20 cellular contexts compared by ENCODE assay signal in the genomic region with DNA sequence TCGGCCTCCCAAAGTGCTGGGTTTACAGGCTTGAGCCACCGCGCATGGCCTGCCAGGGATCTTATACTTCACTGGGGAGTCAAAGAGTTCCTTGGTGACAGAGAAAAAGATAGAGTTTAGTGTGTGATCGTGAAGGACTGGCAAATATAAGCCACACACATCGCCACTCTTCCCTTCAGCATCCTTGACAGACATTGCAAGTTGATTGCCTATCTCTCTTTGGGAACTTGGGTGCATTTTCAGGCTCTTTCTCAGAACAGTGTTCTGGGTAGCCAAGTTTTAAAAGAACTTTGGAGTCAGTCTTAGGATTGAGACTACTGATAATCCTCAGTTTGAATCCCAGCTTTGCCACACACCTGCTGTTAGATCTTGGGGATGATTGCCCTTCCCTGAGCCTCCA. TPM values are rescaled to one million over a fixed set of nuclear protein-coding genes. Genes with fewer than 3 reads are reported as not detected.
DNase-seq lines count a peak whose midpoint lies in the region; ATAC-seq, FAIRE-seq and TF ChIP-seq lines count a peak whose summit lies in the region.
"Had no signal": no experiment of that assay in that cellular context is flagged by ENCODE, and none has a peak within 500 bp of the region (broad histone marks: within the 10 kb centered on the region; RNA-seq: fewer than 3 reads in every experiment).

No MANE protein-coding gene starts in this region.

- no peak for TF ChIP-seq CTCF in K562 (IDR thresholded peaks at IDR 0.05 in 2 of 3, conservative IDR thresholded peaks at IDR 0.05 in 1 of 3; ENCODE audit: insufficient read depth in 2 of 3, low read depth in 1 of 3, low read length in 3 of 3)

- peaks cover 34% of the 10 kb centered on the region for H3K36me3 Mint-ChIP-seq in T-helper 2 cell treated with Interferon-gamma antibody and Interleukin-4, amounts not matched to agents 5 μg/mL and 100 μg/mL, for 36 hours (ENCODE audit: low read depth)
- H3K36me3 Mint-ChIP-seq in CD4-positive, alpha-beta memory T cell = peaks cover 31 to 45% of the 10 kb centered on the region in 2 donors
- peaks cover 65% of the 10 kb centered on the region for H3K36me3 Mint-ChIP-seq in stimulated activated effector memory CD8-positive, alpha-beta T cell treated with anti-CD3 and anti-CD28 coated beads, Interleukin-12 subunit alpha, Interleukin-12 subunit beta, amount 100 ng/mL, for 72 hours

- BruUV-seq in K562 (replicated peaks; lab: Mats Ljungman, UMichigan) = no TSS peak

- peaks cover 24% of the 10 kb centered on the region for H3K36me3 ChIP-seq in CD4-positive, alpha-beta memory T cell (ENCODE audit: insufficient read depth, low read length)
- H3K36me3 ChIP-seq in K562 (ENCODE audit: control insufficient read depth, insufficient read depth, low read length) = peaks cover 6% of the 10 kb centered on the region; the same call in 1 of the 3 replicates

- H3K79me2 ChIP-seq in K562 (ENCODE audit: control insufficient read depth, insufficient read depth, low read length) = peaks cover 31% of the 10 kb centered on the region

- peak overlapping the region; percentile 5 for H3K27ac Mint-ChIP-seq in T-helper 2 cell treated with Interferon-gamma antibody and Interleukin-4, amounts not matched to agents 5 μg/mL and 100 μg/mL, for 36 hours
- H3K27ac Mint-ChIP-seq in CD4-positive, alpha-beta memory T cell = peak overlapping the region in 6 of 7 donors; percentile 29 to 77 (median 60)
- peak overlapping the region; percentile 81 for H3K27ac Mint-ChIP-seq in stimulated activated effector memory CD8-positive, alpha-beta T cell treated with anti-CD3 and anti-CD28 coated beads, Interleukin-12 subunit alpha, Interleukin-12 subunit beta, amount 100 ng/mL, for 72 hours
- H3K27ac Mint-ChIP-seq: GM23338 had no signal

- in situ Hi-C loops in K562 (cut with MboI) = no loop called here

- DNase-seq in T-helper 2 cell treated with Interferon-gamma antibody and Interleukin-4, amounts not matched to agents 5 μg/mL and 100 μg/mL, for 36 hours (ENCODE audit: low spot score) = no peak
- no peak for DNase-seq in T-helper 2 cell
- no peak for DNase-seq in CD4-positive, alpha-beta memory T cell
- no peak for DNase-seq in K562 (ENCODE audit: extremely low read depth in 1 of 4, low spot score in 3 of 4)
- DNase-seq in stimulated activated effector memory CD8-positive, alpha-beta T cell treated with anti-CD3 and anti-CD28 coated beads, Interleukin-12 subunit alpha, Interleukin-12 subunit beta, amount 100 ng/mL, for 72 hours (ENCODE audit: low spot score in 2 of 2) = no peak
- no peak for DNase-seq in NCI-H510A (lab: John Stamatoyannopoulos, UW)
- no peak for DNase-seq in kidney tubule cell (ENCODE audit: low spot score)
- no peak for DNase-seq in mucosa of gallbladder (ENCODE audit: low spot score)
- DNase-seq: GF-D8, NCI-H1436 treated with DMSO at 0.1 percent for 48 hours, NCI-H2081, NCI-H226, NCI-H774, Peyer's patch, SHP77 had no signal

- peaks cover 63% of the 10 kb centered on the region for H3K4me1 ChIP-seq in CD4-positive, alpha-beta memory T cell (ENCODE audit: insufficient read depth, low read length)
- H3K4me1 ChIP-seq in K562 (replicated peaks in 1 of 2; ENCODE audit: control insufficient read depth in 2 of 2, insufficient read depth in 2 of 2, low read length in 2 of 2) = peaks cover 10 to 19% of the 10 kb centered on the region in 2 experiments; a peak in 4 of 5 replicates

- H3K4me3 Mint-ChIP-seq in T-helper 2 cell treated with Interferon-gamma antibody and Interleukin-4, amounts not matched to agents 5 μg/mL and 100 μg/mL, for 36 hours = no peak overlapping the region
- no peak overlapping the region for H3K4me3 Mint-ChIP-seq in CD4-positive, alpha-beta memory T cell
- H3K4me3 Mint-ChIP-seq in stimulated activated effector memory CD8-positive, alpha-beta T cell treated with anti-CD3 and anti-CD28 coated beads, Interleukin-12 subunit alpha, Interleukin-12 subunit beta, amount 100 ng/mL, for 72 hours = no peak overlapping the region
- H3K4me3 Mint-ChIP-seq: GM23338 had no signal

- FAIRE-seq in K562 (lab: Jason Lieb, UNC) = no peak
- FAIRE-seq: A549, D721Med had no signal

- no peak overlapping the region for H3K4me2 ChIP-seq in K562 (ENCODE audit: insufficient read depth, low read length)
- H3K4me2 ChIP-seq: A549, GM23338 had no signal

- no peak overlapping the region for H3K9ac ChIP-seq in K562 (ENCODE audit: insufficient read depth in 1 of 2, low read depth in 2 of 2, low read length in 2 of 2)

- H3K4me1 Mint-ChIP-seq in T-helper 2 cell treated with Interferon-gamma antibody and Interleukin-4, amounts not matched to agents 5 μg/mL and 100 μg/mL, for 36 hours (ENCODE audit: low read depth) = peaks cover 43% of the 10 kb centered on the region
- H3K4me1 Mint-ChIP-seq in CD4-positive, alpha-beta memory T cell = peaks cover 57 to 77% (median 67%) of the 10 kb centered on the region in 4 donors
- H3K4me1 Mint-ChIP-seq in stimulated activated effector memory CD8-positive, alpha-beta T cell treated with anti-CD3 and anti-CD28 coated beads, Interleukin-12 subunit alpha, Interleukin-12 subunit beta, amount 100 ng/mL, for 72 hours = peaks cover 75% of the 10 kb centered on the region

- H3K9me3 ChIP-seq in CD4-positive, alpha-beta memory T cell (ENCODE audit: control insufficient read depth in 1 of 2, low read length in 2 of 2) = no peaks in the 10 kb centered on the region
- H3K9me3 ChIP-seq in K562 (replicated peaks; ENCODE audit: control insufficient read depth, insufficient read depth, low read depth, low read length) = no peaks in the 10 kb centered on the region
- H3K9me3 ChIP-seq: Peyer's patch had no signal

- POLR2A ChIA-PET in CD4-positive, alpha-beta memory T cell (lab: Charles Lee; ENCODE audit: partially characterized antibody) = interaction anchor here (1.6 kb wide), 1 partner anchor 193 kb away, joined by 5 read pairs; a partner anchor contains a TSS
- POLR2A ChIA-PET in K562 (lab: Yijun Ruan, JAX) = no interaction called here

- WGBS in K562 (ENCODE audit: insufficient coverage, low coverage, missing lambda C conversion rate) = 76% methylated on average over 4 of the region's 5 CpGs

- H3K27me3 Mint-ChIP-seq in T-helper 2 cell treated with Interferon-gamma antibody and Interleukin-4, amounts not matched to agents 5 μg/mL and 100 μg/mL, for 36 hours (ENCODE audit: low read depth) = no peaks in the 10 kb centered on the region
- H3K27me3 Mint-ChIP-seq in CD4-positive, alpha-beta memory T cell = no peaks in the 10 kb centered on the region
- H3K27me3 Mint-ChIP-seq: IgD-negative memory B cell had no signal

- CTCF ChIA-PET in CD4-positive, alpha-beta memory T cell (lab: Charles Lee; ENCODE audit: partially characterized antibody) = interaction anchor here (1.5 kb wide), 1 partner anchor 78 kb away, joined by 3 read pairs; no protein-coding TSS in a partner anchor
- CTCF ChIA-PET in K562 (lab: Yijun Ruan, JAX; ENCODE audit: low intra/inter-chr PET ratio) = no interaction called here

- intact Hi-C loops in CD4-positive, alpha-beta memory T cell (cut with micrococcal nuclease) = loop anchor here (10.0 kb wide), 1 partner anchor 1612 kb away; no protein-coding TSS in a partner anchor
- intact Hi-C loops in K562 (cut with micrococcal nuclease) = loop anchor here (5.0 kb wide), 1 partner anchor 80 kb away; no protein-coding TSS in a partner anchor

- no peaks in the 10 kb centered on the region for H3K9me3 Mint-ChIP-seq in T-helper 2 cell treated with Interferon-gamma antibody and Interleukin-4, amounts not matched to agents 5 μg/mL and 100 μg/mL, for 36 hours
- peaks cover 0 to 2% (median 0%) of the 10 kb centered on the region in 8 donors for H3K9me3 Mint-ChIP-seq in CD4-positive, alpha-beta memory T cell
- H3K9me3 Mint-ChIP-seq in stimulated activated effector memory CD8-positive, alpha-beta T cell treated with anti-CD3 and anti-CD28 coated beads, Interleukin-12 subunit alpha, Interleukin-12 subunit beta, amount 100 ng/mL, for 72 hours = no peaks in the 10 kb centered on the region
- H3K9me3 Mint-ChIP-seq: GM23338, IgD-negative memory B cell had no signal

- ATAC-seq in K562 = no peak
- ATAC-seq in stimulated activated effector memory CD8-positive, alpha-beta T cell treated with anti-CD3 and anti-CD28 coated beads, Interleukin-12 subunit alpha, Interleukin-12 subunit beta, amount 100 ng/mL, for 72 hours = no peak
- ATAC-seq: A549, GM23338 had no signal

- no peaks in the 10 kb centered on the region for H3K27me3 ChIP-seq in CD4-positive, alpha-beta memory T cell (ENCODE audit: insufficient read depth, low read length)
- no peaks in the 10 kb centered on the region for H3K27me3 ChIP-seq in K562 (ENCODE audit: control insufficient read depth in 2 of 2, insufficient read depth in 2 of 2, low read length in 2 of 2)
- H3K27me3 ChIP-seq: Peyer's patch had no signal

- H2AFZ ChIP-seq in K562 (ENCODE audit: low read depth, low read length) = no peak overlapping the region
- H2AFZ ChIP-seq: GM23338 had no signal

- TF ChIP-seq POLR2A in K562 (conservative IDR thresholded peaks at IDR 0.05) = no peak

- H4K20me1 ChIP-seq in K562 (replicated peaks; ENCODE audit: control insufficient read depth, insufficient read depth, low read length) = no peaks in the 10 kb centered on the region; the same call in 1 of the 2 replicates

- no peak overlapping the region for H3K4me3 ChIP-seq in CD4-positive, alpha-beta memory T cell (ENCODE audit: low read length in 2 of 2)
- H3K4me3 ChIP-seq in K562 = no peak overlapping the region
- H3K4me3 ChIP-seq: A549, GM23338, Peyer's patch had no signal

- no peak overlapping the region for H3K27ac ChIP-seq in CD4-positive, alpha-beta memory T cell (ENCODE audit: low read depth, low read length)
- no peak overlapping the region for H3K27ac ChIP-seq in K562 (ENCODE audit: extremely low read depth, low read depth, low read length)
- H3K27ac ChIP-seq: Peyer's patch had no signal

- H3K9me1 ChIP-seq in K562 (ENCODE audit: control insufficient read depth, insufficient read depth, low read length) = no peaks in the 10 kb centered on the region

- no peak for TF ChIP-seq RAD21 in K562 (CRISPR knock-in tag; conservative IDR thresholded peaks at IDR 0.05 in 1 of 2, IDR thresholded peaks at IDR 0.05 in 1 of 2)

- no peak for TF ChIP-seq EP300 in K562 (IDR thresholded peaks at IDR 0.05; ENCODE audit: low read length)

RNA-seq across cellular contexts. Expression of a gene that starts 19.8 kb away (rescaled TPM):
- 100 to 1,000 TPM; 260 to 270 TPM for total RNA-seq in CD4-positive, alpha-beta memory T cell
- 1 to 10 TPM in 1 of 2 donors, under 1 TPM in 1; 0.54 to 4.7 TPM for polyA plus RNA-seq in CD4-positive, alpha-beta memory T cell
- total RNA-seq in K562 (2011; cell fraction: chromatin; rRNA removed; ENCODE audit: low replicate concordance) = 3.3 and 4.4 TPM in 2 replicates
- 2.5 TPM in 2 replicates for total RNA-seq in K562 (2011; cell fraction: nucleolus; rRNA removed)
- 4.2 and 6.1 TPM in 2 replicates for total RNA-seq in K562 (2011; cell fraction: nucleoplasm; rRNA removed)
- total RNA-seq in K562 (2014; rRNA removed) = 0.24 and 0.32 TPM in 2 replicates
- 0.35 and 0.58 TPM in 2 replicates for total RNA-seq in K562 (2014; rRNA removed; fragmentation: Illumina TruSeq; extraction: Trizol)
- 0.30 and 0.58 TPM in 2 replicates for total RNA-seq in K562 (2015; rRNA removed; fragmentation: Illumina TruSeq; extraction: Trizol)
- 0.63 and 0.93 TPM in 2 replicates for total RNA-seq in K562 (2021)
- 0.55 and 0.63 TPM in 2 replicates for polyA plus RNA-seq in K562 (2011; rRNA removed)
- polyA plus RNA-seq in K562 (2011; cell fraction: cytosol; rRNA removed) = 0.21 and 0.40 TPM in 2 replicates
- polyA plus RNA-seq in K562 (2011; cell fraction: nucleus; rRNA removed) = 2.2 and 2.7 TPM in 2 replicates
- 0.68 and 0.78 TPM in 2 replicates for polyA plus RNA-seq in K562 (2012)
- polyA plus RNA-seq in K562 (2014; fragmentation: Illumina TruSeq; extraction: Trizol) = 0.19 and 0.39 TPM in 2 replicates
- under 1 TPM; 0.03 to 0.04 TPM for polyA plus RNA-seq in K562 (2014; fragmentation: Nextera tagmentation; extraction: Ambion mirVana)
- polyA plus RNA-seq in K562 (2014; rRNA removed) = 0.34 and 0.61 TPM in 2 replicates
- 0.95 and 1.1 TPM in 2 replicates for polyA minus RNA-seq in K562 (2011; rRNA and poly(A)+ RNA removed)
- not detected in 2 replicates for polyA minus RNA-seq in K562 (2011; cell fraction: cytosol; rRNA and poly(A)+ RNA removed)
- 1.6 TPM in 2 replicates for polyA minus RNA-seq in K562 (2011; cell fraction: nucleus; rRNA and poly(A)+ RNA removed)
- total RNA-seq in mucosa of gallbladder = 2.7 TPM

RNA-seq across cellular contexts. Expression of a gene that starts 55.5 kb away (rescaled TPM):
- not detected for total RNA-seq in CD4-positive, alpha-beta memory T cell
- polyA plus RNA-seq in CD4-positive, alpha-beta memory T cell = not detected
- total RNA-seq in K562 (2011; cell fraction: chromatin; rRNA removed; ENCODE audit: low replicate concordance) = 0.56 TPM in 1 of 2 replicates, not detected in the other
- 0.67 TPM in 1 of 2 replicates, not detected in the other for total RNA-seq in K562 (2011; cell fraction: nucleolus; rRNA removed)
- not detected in 2 replicates for total RNA-seq in K562 (2011; cell fraction: nucleoplasm; rRNA removed)
- 0.73 and 1.6 TPM in 2 replicates for total RNA-seq in K562 (2014; rRNA removed)
- 0.32 and 0.76 TPM in 2 replicates for total RNA-seq in K562 (2014; rRNA removed; fragmentation: Illumina TruSeq; extraction: Trizol)
- total RNA-seq in K562 (2015; rRNA removed; fragmentation: Illumina TruSeq; extraction: Trizol) = 0.34 and 0.69 TPM in 2 replicates
- 3.3 and 3.9 TPM in 2 replicates for total RNA-seq in K562 (2021)
- polyA plus RNA-seq in K562 (2011; rRNA removed) = 1.7 and 1.9 TPM in 2 replicates
- polyA plus RNA-seq in K562 (2011; cell fraction: cytosol; rRNA removed) = 0.47 and 1.5 TPM in 2 replicates
- polyA plus RNA-seq in K562 (2011; cell fraction: nucleus; rRNA removed) = 0.35 and 1.1 TPM in 2 replicates
- polyA plus RNA-seq in K562 (2012) = 1.7 and 2.1 TPM in 2 replicates
- 0.59 and 0.60 TPM in 2 replicates for polyA plus RNA-seq in K562 (2014; fragmentation: Illumina TruSeq; extraction: Trizol)
- polyA plus RNA-seq in K562 (2014; fragmentation: Nextera tagmentation; extraction: Ambion mirVana) = 1 to 10 TPM; 1.6 to 2.1 TPM
- 0.93 and 2.1 TPM in 2 replicates for polyA plus RNA-seq in K562 (2014; rRNA removed)
- not detected in 2 replicates for polyA minus RNA-seq in K562 (2011; rRNA and poly(A)+ RNA removed)
- not detected in 2 replicates for polyA minus RNA-seq in K562 (2011; cell fraction: cytosol; rRNA and poly(A)+ RNA removed)
- not detected in 2 replicates for polyA minus RNA-seq in K562 (2011; cell fraction: nucleus; rRNA and poly(A)+ RNA removed)
- not detected for total RNA-seq in mucosa of gallbladder
- total RNA-seq: GM23338, HT-29, Peyer's patch had no signal
- polyA plus RNA-seq: A549, IgD-negative memory B cell had no signal

RNA-seq across cellular contexts. Expression of a gene that starts 59.4 kb away (rescaled TPM):
- not detected for total RNA-seq in CD4-positive, alpha-beta memory T cell
- not detected for polyA plus RNA-seq in CD4-positive, alpha-beta memory T cell
- total RNA-seq in K562 (2011; cell fraction: chromatin; rRNA removed; ENCODE audit: low replicate concordance) = not detected in 2 replicates
- total RNA-seq in K562 (2011; cell fraction: nucleolus; rRNA removed) = not detected in 2 replicates
- total RNA-seq in K562 (2011; cell fraction: nucleoplasm; rRNA removed) = not detected in 2 replicates
- total RNA-seq in K562 (2014; rRNA removed) (0.29 and 0.45 TPM in 2 replicates), K562 (2014; rRNA removed; fragmentation: Illumina TruSeq; extraction: Trizol) (not detected in 2 replicates), K562 (2015; rRNA removed; fragmentation: Illumina TruSeq; extraction: Trizol) (not detected in 2 replicates), K562 (2021) (0.16 and 0.22 TPM in 2 replicates), mucosa of gallbladder (0.37 TPM)
- polyA plus RNA-seq in K562 (2011; rRNA removed) (0.12 and 0.17 TPM in 2 replicates), K562 (2014; fragmentation: Illumina TruSeq; extraction: Trizol) (0.26 and 0.33 TPM in 2 replicates), K562 (2014; fragmentation: Nextera tagmentation; extraction: Ambion mirVana) (under 1 TPM; 0.18 to 0.41 TPM), K562 (2014; rRNA removed) (0.38 and 0.42 TPM in 2 replicates)
- 0.53 and 1.1 TPM in 2 replicates for polyA plus RNA-seq in K562 (2011; cell fraction: cytosol; rRNA removed)
- not detected in 2 replicates for polyA plus RNA-seq in K562 (2011; cell fraction: nucleus; rRNA removed)
- polyA plus RNA-seq in K562 (2012) = 0.12 and 0.42 TPM in 2 replicates
- polyA minus RNA-seq in K562 (2011; rRNA and poly(A)+ RNA removed) = not detected in 2 replicates
- polyA minus RNA-seq in K562 (2011; cell fraction: cytosol; rRNA and poly(A)+ RNA removed) = not detected in 2 replicates
- polyA minus RNA-seq in K562 (2011; cell fraction: nucleus; rRNA and poly(A)+ RNA removed) = not detected in 2 replicates
- total RNA-seq: HT-29, Peyer's patch had no signal
- polyA plus RNA-seq: A549 had no signal

Comparison
In these comparisons a context has a peak if more than half of its experiments do, and no peak if none do; other contexts are left out.
1. H3K27ac Mint-ChIP-seq: peak in every context shown above with its lines; median percentile 81 in stimulated activated effector memory CD8-positive, alpha-beta T cell treated with anti-CD3 and anti-CD28 coated beads, Interleukin-12 subunit alpha, Interleukin-12 subunit beta, amount 100 ng/mL, for 72 hours; 60 in CD4-positive, alpha-beta memory T cell; 5 in T-helper 2 cell treated with Interferon-gamma antibody and Interleukin-4, amounts not matched to agents 5 μg/mL and 100 μg/mL, for 36 hours.
2. RNA of a gene that starts 19.8 kb away (total RNA-seq): 260 to 270 TPM in CD4-positive, alpha-beta memory T cell; 2.7 TPM in mucosa of gallbladder (single experiment) and 0.24 to 6.1 TPM in K562; every median in the first group is over 10 times any median in the second.